ENCODE assay signal across 1 cellular context in the genomic region with DNA sequence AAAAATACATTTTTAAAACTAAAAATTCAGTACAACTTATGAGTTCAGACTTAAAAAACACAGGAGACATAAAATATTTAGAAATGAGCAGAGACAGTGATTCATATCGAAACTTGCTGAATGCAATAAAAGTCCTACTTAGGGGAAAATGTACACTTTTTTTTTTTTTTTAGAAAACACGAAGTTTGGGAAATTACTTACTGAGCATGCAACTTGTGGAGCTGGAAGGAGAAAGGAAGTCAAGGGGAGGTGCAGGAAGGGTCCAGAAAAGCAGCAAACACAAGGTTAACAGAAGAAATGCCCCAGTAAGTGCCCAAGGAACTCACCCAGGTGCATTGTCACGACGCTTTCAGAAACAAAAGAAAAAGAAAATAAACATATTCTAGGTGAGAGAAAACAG.
TF ChIP-seq lines count a peak whose summit lies in the region.

No MANE protein-coding gene starts in this region.

TF ChIP-seq in GM23338, 12 proteins besides CTCF, POLR2A, EP300 and RAD21:
- TF ChIP-seq EZH2phosphoT487 (IDR thresholded peaks at IDR 0.05; ENCODE audit: unreplicated experiment) (no peak), REST (IDR thresholded peaks at IDR 0.05; ENCODE audit: unreplicated experiment) (no peak), ZNF331 (CRISPR knock-in tag; IDR thresholded peaks at IDR 0.05; ENCODE audit: low read depth) (no peak), ETS1 (IDR thresholded peaks at IDR 0.05) (no peak), STAT1 (IDR thresholded peaks at IDR 0.05; ENCODE audit: unreplicated experiment) (no peak), EZH2 (IDR thresholded peaks at IDR 0.05; ENCODE audit: low read depth, unreplicated experiment) (no peak), NANOG (IDR thresholded peaks at IDR 0.05; ENCODE audit: borderline replicate concordance) (no peak)
